ENCODE assay signal across 8 cellular contexts in the genomic region with DNA sequence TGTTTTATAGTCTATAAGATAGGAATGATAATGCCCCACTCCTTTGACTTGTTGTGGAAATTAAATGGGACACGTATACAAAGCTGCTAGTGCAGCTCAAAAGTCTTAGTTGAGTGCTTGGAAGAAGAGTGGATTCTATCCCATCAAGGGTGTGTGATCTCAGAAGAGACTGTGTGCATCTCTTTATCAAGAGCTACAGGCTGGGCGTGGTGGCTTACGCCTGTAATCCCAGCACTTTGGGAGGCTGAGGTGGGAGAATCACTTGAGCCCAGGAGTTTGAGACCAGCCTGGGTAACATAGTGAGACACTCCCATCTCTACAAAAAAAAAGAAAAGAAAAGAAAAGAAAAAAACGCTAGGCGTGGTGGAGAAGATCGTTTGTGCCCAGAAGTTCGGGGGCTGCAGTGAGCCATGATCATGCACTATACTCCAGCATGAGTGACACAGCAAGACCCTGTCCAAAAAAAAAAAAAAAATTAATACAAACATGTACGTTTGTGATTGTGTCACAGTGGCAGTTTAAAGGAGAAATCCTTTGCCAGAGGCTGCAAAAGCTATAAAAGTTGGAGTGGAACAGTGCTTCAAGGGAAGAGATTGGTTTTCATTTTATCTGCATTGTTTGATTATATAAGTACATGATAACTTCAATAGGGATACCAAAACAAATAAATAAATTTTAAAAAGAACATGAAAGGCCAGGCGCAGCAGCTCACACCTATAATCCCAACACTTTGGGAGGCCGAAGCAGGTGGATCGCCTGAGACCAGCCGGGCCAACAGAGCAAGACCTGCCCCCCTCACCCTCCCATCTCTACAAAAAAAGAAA. TPM values are rescaled to one million over a fixed set of nuclear protein-coding genes. Genes with fewer than 3 reads are reported as not detected.
DNase-seq lines count a peak whose midpoint lies in the region; ATAC-seq and TF ChIP-seq lines count a peak whose summit lies in the region.

No MANE protein-coding gene starts in this region.

- H3K4me1 Mint-ChIP-seq in activated CD8-positive, alpha-beta memory T cell treated with anti-CD3 and anti-CD28 coated beads, Interleukin-2, amount 10 ng/mL, durations not matched to agents 7 days and 5 days = peaks cover 36% of the 10 kb centered on the region
- H3K4me1 Mint-ChIP-seq in activated naive CD8-positive, alpha-beta T cell treated with anti-CD3 and anti-CD28 coated beads for 36 hours = peaks cover 45% of the 10 kb centered on the region

- no peak for DNase-seq in activated CD8-positive, alpha-beta memory T cell treated with anti-CD3 and anti-CD28 coated beads, Interleukin-2, amount 10 ng/mL, durations not matched to agents 7 days and 5 days
- no peak for DNase-seq in activated CD8-positive, alpha-beta memory T cell treated with anti-CD3 and anti-CD28 coated beads, Interleukin-2, amount 50 U/mL, for 48 hours
- DNase-seq in activated naive CD8-positive, alpha-beta T cell treated with anti-CD3 and anti-CD28 coated beads for 36 hours = no peak
- DNase-seq in left lung (no peak), tibial artery (no peak), foreskin melanocyte (no peak)

- ATAC-seq in activated CD8-positive, alpha-beta memory T cell treated with anti-CD3 and anti-CD28 coated beads, Interleukin-2, amount 10 ng/mL, durations not matched to agents 7 days and 5 days = no peak
- ATAC-seq in left lung (peak; percentile 7), HG03442 (IDR thresholded peaks at IDR 0.05; ENCODE audit: unreplicated experiment) (no peak), GM21515 (IDR thresholded peaks at IDR 0.05; ENCODE audit: unreplicated experiment) (no peak)

- no peaks in the 10 kb centered on the region for H3K27me3 ChIP-seq in left lung
- no peaks in the 10 kb centered on the region for H3K27me3 ChIP-seq in tibial artery

- H3K27ac ChIP-seq in left lung (peak overlapping the region; percentile 91 to 92), tibial artery (peak overlapping the region; percentile 92 to 95)

- H3K27ac Mint-ChIP-seq in activated CD8-positive, alpha-beta memory T cell treated with anti-CD3 and anti-CD28 coated beads, Interleukin-2, amount 10 ng/mL, durations not matched to agents 7 days and 5 days = peak overlapping the region; percentile 85
- H3K27ac Mint-ChIP-seq in activated naive CD8-positive, alpha-beta T cell treated with anti-CD3 and anti-CD28 coated beads for 36 hours = peak overlapping the region; percentile 93

- peaks cover 7% of the 10 kb centered on the region for H3K36me3 Mint-ChIP-seq in activated CD8-positive, alpha-beta memory T cell treated with anti-CD3 and anti-CD28 coated beads, Interleukin-2, amount 10 ng/mL, durations not matched to agents 7 days and 5 days
- H3K36me3 Mint-ChIP-seq in activated naive CD8-positive, alpha-beta T cell treated with anti-CD3 and anti-CD28 coated beads for 36 hours = peaks cover 8% of the 10 kb centered on the region

- H3K9me3 ChIP-seq in left lung (no peaks in the 10 kb centered on the region), tibial artery (no peaks in the 10 kb centered on the region)

- no peak for TF ChIP-seq CTCF in left lung (IDR thresholded peaks at IDR 0.05)
- no peak for TF ChIP-seq CTCF in tibial artery (IDR thresholded peaks at IDR 0.05)

- peak overlapping the region; percentile 77 for H3K4me3 Mint-ChIP-seq in activated CD8-positive, alpha-beta memory T cell treated with anti-CD3 and anti-CD28 coated beads, Interleukin-2, amount 10 ng/mL, durations not matched to agents 7 days and 5 days
- peak overlapping the region; percentile 87 for H3K4me3 Mint-ChIP-seq in activated naive CD8-positive, alpha-beta T cell treated with anti-CD3 and anti-CD28 coated beads for 36 hours

- peak overlapping the region; percentile 60 to 69 for H3K4me3 ChIP-seq in left lung
- peak overlapping the region; percentile 71 to 83 for H3K4me3 ChIP-seq in tibial artery

- H3K4me1 ChIP-seq in left lung (peaks cover 6 to 38% of the 10 kb centered on the region in 2 donors), tibial artery (peaks cover 0 to 31% (median 19%) of the 10 kb centered on the region in 4 donors)

- intact Hi-C loops in left lung (cut with DNase I) (no loop called here), tibial artery (cut with DNase I; ENCODE audit: low total_unique reads) (no loop called here)

- CTCF ChIA-PET in activated CD8-positive, alpha-beta memory T cell treated with anti-CD3 and anti-CD28 coated beads, Interleukin-2, amount 10 ng/mL, durations not matched to agents 7 days and 5 days (lab: Charles Lee) = interaction anchor here (0.6 to 2.4 kb wide), 8 partner anchors 9 to 785 kb away, joined by 3 to 16 read pairs (median 4); a partner anchor contains a TSS

- no peaks in the 10 kb centered on the region for H3K27me3 Mint-ChIP-seq in activated CD8-positive, alpha-beta memory T cell treated with anti-CD3 and anti-CD28 coated beads, Interleukin-2, amount 10 ng/mL, durations not matched to agents 7 days and 5 days
- no peaks in the 10 kb centered on the region for H3K27me3 Mint-ChIP-seq in activated naive CD8-positive, alpha-beta T cell treated with anti-CD3 and anti-CD28 coated beads for 36 hours

- no peaks in the 10 kb centered on the region for H3K9me3 Mint-ChIP-seq in activated CD8-positive, alpha-beta memory T cell treated with anti-CD3 and anti-CD28 coated beads, Interleukin-2, amount 10 ng/mL, durations not matched to agents 7 days and 5 days (ENCODE audit: low read depth)
- H3K9me3 Mint-ChIP-seq in activated naive CD8-positive, alpha-beta T cell treated with anti-CD3 and anti-CD28 coated beads for 36 hours = no peaks in the 10 kb centered on the region

- H3K36me3 ChIP-seq in left lung (no peaks in the 10 kb centered on the region), tibial artery (peaks cover 0 to under 1% (median 0%) of the 10 kb centered on the region in 3 donors)

RNA-seq across cellular contexts. Expression of a gene that starts 0.9 kb away (rescaled TPM):
- 10 to 100 TPM; 20.7 to 22.9 TPM for total RNA-seq in activated CD8-positive, alpha-beta memory T cell treated with anti-CD3 and anti-CD28 coated beads, Interleukin-2, amount 10 ng/mL, durations not matched to agents 7 days and 5 days
- total RNA-seq in activated naive CD8-positive, alpha-beta T cell treated with anti-CD3 and anti-CD28 coated beads for 36 hours = 10 to 100 TPM; 22.1 to 23.4 TPM
- total RNA-seq in left lung = 10 to 100 TPM; 23.8 to 26.9 TPM

RNA-seq across cellular contexts. Expression of a gene that starts 38.9 kb away (rescaled TPM):
- total RNA-seq in activated CD8-positive, alpha-beta memory T cell treated with anti-CD3 and anti-CD28 coated beads, Interleukin-2, amount 10 ng/mL, durations not matched to agents 7 days and 5 days = not detected
- total RNA-seq in activated naive CD8-positive, alpha-beta T cell treated with anti-CD3 and anti-CD28 coated beads for 36 hours = not detected
- total RNA-seq in left lung = 1 to 10 TPM in 1 of 2 donors, not detected in 1; 2.6 TPM
